ENCODE assay signal across 22 cellular contexts in genomic region chr4:87034527-87034926, GRCh38.
DNase-seq lines count a peak whose midpoint lies in the region; ATAC-seq and TF ChIP-seq lines count a peak whose summit lies in the region.
"Had no signal": no experiment of that assay in that cellular context is flagged by ENCODE, and none has a peak within 500 bp of the region (broad histone marks: within the 10 kb centered on the region; RNA-seq: fewer than 3 reads in every experiment).

No MANE protein-coding gene starts in this region.

- H3K4me3 ChIP-seq in heart left ventricle (no peak overlapping the region), right cardiac atrium (ENCODE audit: low read length) (no peak overlapping the region), neural progenitor cell (peak overlapping the region; percentile 15), tibial artery (no peak overlapping the region), testis (no peak overlapping the region)
- H3K4me3 ChIP-seq: mucosa of descending colon had no signal

- intact Hi-C loops in heart left ventricle (cut with DNase I) (no loop called here), right cardiac atrium (cut with DNase I) (no loop called here), tibial artery (cut with DNase I; ENCODE audit: low total_unique reads) (no loop called here), testis (cut with DNase I; ENCODE audit: low total_unique reads) (no loop called here)

- H3K4me3 Mint-ChIP-seq in neural progenitor cell: no peak overlapping the region
- H3K4me3 Mint-ChIP-seq: CD4-positive, alpha-beta T cell; central memory CD8-positive, alpha-beta T cell had no signal

- no peaks in the 10 kb centered on the region for H3K9me3 Mint-ChIP-seq in neural progenitor cell
- H3K9me3 Mint-ChIP-seq: CD4-positive, alpha-beta T cell; central memory CD8-positive, alpha-beta T cell had no signal

- H3K4me1 ChIP-seq in heart left ventricle (peaks cover 60 to 100% (median 98%) of the 10 kb centered on the region in 12 donors), right cardiac atrium (ENCODE audit: control insufficient read depth, insufficient read depth, low read length) (peaks cover 35% of the 10 kb centered on the region), neural progenitor cell (peaks cover 95% of the 10 kb centered on the region), tibial artery (peaks cover 0 to 100% (median 96%) of the 10 kb centered on the region in 4 donors), testis (peaks cover 86% of the 10 kb centered on the region)

- H3K27me3 Mint-ChIP-seq in neural progenitor cell (ENCODE audit: insufficient read depth, low read depth): no peaks in the 10 kb centered on the region
- H3K27me3 Mint-ChIP-seq: CD4-positive, alpha-beta T cell; central memory CD8-positive, alpha-beta T cell had no signal

- DNase-seq in heart left ventricle (no peak), right cardiac atrium (no peak), neural progenitor cell (ENCODE audit: low spot score) (no peak), tibial artery (no peak), NCI-H2107 treated with DMSO at 0.1 percent for 48 hours (lab: John Stamatoyannopoulos, UW; ENCODE audit: unreplicated experiment) (no peak), testis (no peak)
- DNase-seq: activated CD4-positive, alpha-beta T cell treated with anti-CD3 and anti-CD28 coated beads for 1 hour; activated gamma-delta T cell treated with Interleukin-2 at 50 U/mL for 16 hours; amygdala; CD4-positive, alpha-beta T cell; DMS 273 treated with DMSO at 0.1 percent for 48 hours; GOT3; KBM-7; mucosa of descending colon; NCI-H1694; NCI-H2227 treated with DMSO at 0.1 percent for 48 hours; NCI-H748 treated with DMSO at 0.1 percent for 48 hours; retina; Right ventricle myocardium superior had no signal

- no peak for TF ChIP-seq POLR2A in heart left ventricle (IDR thresholded peaks at IDR 0.05)
- TF ChIP-seq POLR2A in testis (IDR thresholded peaks at IDR 0.05): no peak

- H3K27me3 ChIP-seq in heart left ventricle (no peaks in the 10 kb centered on the region), right cardiac atrium (ENCODE audit: control insufficient read depth, insufficient read depth) (no peaks in the 10 kb centered on the region), neural progenitor cell (no peaks in the 10 kb centered on the region), tibial artery (no peaks in the 10 kb centered on the region), testis (no peaks in the 10 kb centered on the region)

- H3K79me2 ChIP-seq in neural progenitor cell (ENCODE audit: low read depth): peaks cover 98% of the 10 kb centered on the region

- H3K27ac ChIP-seq in heart left ventricle: peak overlapping the region; percentile 67 to 92 (median 82)
- no peak overlapping the region for H3K27ac ChIP-seq in right cardiac atrium (ENCODE audit: low read length)
- peak overlapping the region; percentile 22 for H3K27ac ChIP-seq in cingulate gyrus (ENCODE audit: low read depth, low read length)
- H3K27ac ChIP-seq in neural progenitor cell: peak overlapping the region; percentile 18
- H3K27ac ChIP-seq in tibial artery: peak overlapping the region; percentile 76 to 89
- peak overlapping the region in 1 of 2 donors; percentile 81 for H3K27ac ChIP-seq in testis

- no peaks in the 10 kb centered on the region for H3K36me3 Mint-ChIP-seq in neural progenitor cell

- 43 to 57% (median 52%) methylated on average over 3 of the region's 3 CpGs for WGBS in heart left ventricle, 4 donors
- WGBS in right cardiac atrium: 55% methylated on average over 3 of the region's 3 CpGs
- 75 to 76% methylated on average over 3 of the region's 3 CpGs for WGBS in testis, 2 donors

- H4K20me1 ChIP-seq in neural progenitor cell (ENCODE audit: low read depth): peaks cover 84% of the 10 kb centered on the region

- peak overlapping the region; percentile 70 for H3K4me2 ChIP-seq in neural progenitor cell

- no peaks in the 10 kb centered on the region for H3K9me3 ChIP-seq in heart left ventricle
- no peaks in the 10 kb centered on the region for H3K9me3 ChIP-seq in right cardiac atrium (ENCODE audit: control insufficient read depth, low read length)
- no peaks in the 10 kb centered on the region for H3K9me3 ChIP-seq in neural progenitor cell (ENCODE audit: low read depth)
- H3K9me3 ChIP-seq in tibial artery: no peaks in the 10 kb centered on the region
- no peaks in the 10 kb centered on the region for H3K9me3 ChIP-seq in testis
- H3K9me3 ChIP-seq: mucosa of descending colon had no signal

- H3K27ac Mint-ChIP-seq in neural progenitor cell: no peak overlapping the region
- H3K27ac Mint-ChIP-seq: CD4-positive, alpha-beta T cell had no signal

- no peak for TF ChIP-seq CTCF in heart left ventricle (IDR thresholded peaks at IDR 0.05)
- no peak for TF ChIP-seq CTCF in neural progenitor cell (IDR thresholded peaks at IDR 0.05)
- TF ChIP-seq CTCF in tibial artery (IDR thresholded peaks at IDR 0.05): no peak
- TF ChIP-seq CTCF in testis (IDR thresholded peaks at IDR 0.05): no peak

- no peak overlapping the region for H3K9ac ChIP-seq in neural progenitor cell

- H3F3A ChIP-seq in neural progenitor cell (ENCODE audit: low read depth): peaks cover 70% of the 10 kb centered on the region

- no peaks in the 10 kb centered on the region for H3K36me3 ChIP-seq in heart left ventricle
- no peaks in the 10 kb centered on the region for H3K36me3 ChIP-seq in neural progenitor cell
- no peaks in the 10 kb centered on the region for H3K36me3 ChIP-seq in tibial artery
- no peaks in the 10 kb centered on the region for H3K36me3 ChIP-seq in testis (ENCODE audit: low read depth, missing control alignments)

- peaks cover 48% of the 10 kb centered on the region for H3K4me1 Mint-ChIP-seq in neural progenitor cell

- ATAC-seq in heart left ventricle (no peak), right cardiac atrium (no peak), HG02970 (IDR thresholded peaks at IDR 0.05; ENCODE audit: low FRiP score, unreplicated experiment) (no peak)
- ATAC-seq: mucosa of descending colon had no signal

- no peak overlapping the region for H2AFZ ChIP-seq in neural progenitor cell (replicated peaks)
